ENCODE assay signal across 28 cellular contexts in genomic region chr5:77454123-77454522, GRCh38.
"Had no signal": no experiment of that assay in that cellular context is flagged by ENCODE, and none has a peak within 500 bp of the region (broad histone marks: within the 10 kb centered on the region; RNA-seq: fewer than 3 reads in every experiment).

No MANE protein-coding gene starts in this region.

- H3K4me1 ChIP-seq: breast epithelium had no signal

- H3K36me3 ChIP-seq: breast epithelium had no signal

- H3K9me3 ChIP-seq: ascending aorta, breast epithelium had no signal

- ATAC-seq: activated T-cell treated with anti-CD3 and anti-CD28 coated beads, Interleukin-2, amount 50 U/mL, for 72 hours; esophagus mucosa; WTC11 had no signal

- FAIRE-seq: frontal cortex, TTC549 had no signal

- DNase-seq: activated CD4-positive, alpha-beta memory T cell treated with anti-CD3 and anti-CD28 coated beads, Interleukin-2, amount 10 ng/mL, durations not matched to agents 7 days and 5 days; activated CD4-positive, alpha-beta T cell treated with anti-CD3 and anti-CD28 coated beads for 1 hour; activated CD4-positive, alpha-beta T cell treated with anti-CD3 and anti-CD28 coated beads for 4 hours; activated CD4-positive, alpha-beta T cell treated with anti-CD3 and anti-CD28 coated beads, Interleukin-2, amount 10 ng/mL, durations not matched to agents 7 days and 5 days; activated CD4-positive, alpha-beta T cell treated with anti-CD3 and anti-CD28 coated beads, Interleukin-2, amount 50 U/mL, for 4 hours; activated CD8-positive, alpha-beta memory T cell treated with anti-CD3 and anti-CD28 coated beads, Interleukin-2, amount 50 U/mL, for 48 hours; activated gamma-delta T cell; activated naive CD4-positive, alpha-beta T cell; activated naive CD4-positive, alpha-beta T cell treated with anti-CD3 and anti-CD28 coated beads, Interleukin-2, amount 10 ng/mL, durations not matched to agents 7 days and 5 days; activated naive CD8-positive, alpha-beta T cell treated with anti-CD3 and anti-CD28 coated beads, Interleukin-2, amount 10 ng/mL, durations not matched to agents 7 days and 5 days; activated T-cell treated with anti-CD3 and anti-CD28 coated beads for 4 hours; activated T-cell treated with anti-CD3 and anti-CD28 coated beads, Interleukin-2, amount 50 U/mL, for 24 hours; activated T-cell treated with anti-CD3 and anti-CD28 coated beads, Interleukin-2, amount 50 U/mL, for 72 hours; central memory CD4-positive, alpha-beta T cell; dorsolateral prefrontal cortex; effector memory CD4-positive, alpha-beta T cell; endodermal cell; foreskin fibroblast; T-helper 2 cell had no signal

- H3K27me3 ChIP-seq: ascending aorta, breast epithelium, cardiac muscle cell, dorsolateral prefrontal cortex had no signal

- H3K27ac ChIP-seq: ascending aorta, breast epithelium, cardiac muscle cell, coronary artery, dorsolateral prefrontal cortex, VCaP had no signal

- H3K4me3 ChIP-seq: ascending aorta, breast epithelium, cardiac muscle cell, coronary artery, dorsolateral prefrontal cortex had no signal
